ENCODE assay signal across 12 cellular contexts in the genomic region with DNA sequence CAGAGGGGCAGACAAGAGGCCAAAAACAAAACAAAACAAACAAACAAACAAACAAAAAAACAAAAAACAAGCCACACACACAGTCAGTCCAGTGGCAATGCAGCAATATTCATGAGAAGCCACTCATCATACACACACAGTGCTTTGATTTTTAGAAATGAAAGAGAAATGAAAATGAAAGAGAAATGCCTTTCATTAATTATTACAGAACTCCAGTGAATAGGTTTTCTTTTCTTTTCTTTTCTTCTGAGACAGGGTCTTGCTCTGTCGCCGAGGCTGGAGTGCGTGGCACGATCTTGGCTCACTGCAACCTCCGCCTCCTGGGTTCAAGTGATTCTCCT. TPM values are rescaled to one million over a fixed set of nuclear protein-coding genes. Genes with fewer than 3 reads are reported as not detected.
A peak's percentile ranks its signal among the peaks of the same experiment; 100 is the strongest.
DNase-seq lines count a peak whose midpoint lies in the region; ATAC-seq and TF ChIP-seq lines count a peak whose summit lies in the region.
"Had no signal": no experiment of that assay in that cellular context is flagged by ENCODE, and none has a peak within 500 bp of the region (broad histone marks: within the 10 kb centered on the region; RNA-seq: fewer than 3 reads in every experiment).

No MANE protein-coding gene starts in this region.

- H3K9ac ChIP-seq in GM23248, result no peak overlapping the region
- no peak overlapping the region for H3K9ac ChIP-seq in IMR-90 (ENCODE audit: low read depth, low read length)
- H3K9ac ChIP-seq in neuronal stem cell (ENCODE audit: low read depth, low read length, poor library complexity), result no peak overlapping the region

- H2AK9ac ChIP-seq in IMR-90 (replicated peaks; ENCODE audit: low read depth, low read length, poor library complexity), result no peak overlapping the region

- H3K4me2 ChIP-seq in GM23248 (ENCODE audit: unreplicated experiment) (no peak overlapping the region), IMR-90 (ENCODE audit: low read depth, low read length) (peak overlapping the region; percentile 20; the same call in 1 of the 2 replicates), neuronal stem cell (ENCODE audit: insufficient read depth, low read length, poor library complexity, severe bottlenecking) (no peak overlapping the region)

- peak; percentile 72 for ATAC-seq in GM18909 (IDR thresholded peaks at IDR 0.05; ENCODE audit: poor library complexity, unreplicated experiment)
- no peak for ATAC-seq in IMR-90 (ENCODE audit: low read depth)
- no peak for ATAC-seq in activated T-cell treated with anti-CD3 and anti-CD28 coated beads, Interleukin-2, amount 50 U/mL, for 4 hours

- H4K5ac ChIP-seq in IMR-90 (ENCODE audit: low read depth, low read length), result peak overlapping the region; percentile 2; the same call in 1 of the 2 replicates

- TF ChIP-seq POLR2A in IMR-90 (IDR thresholded peaks at IDR 0.05; ENCODE audit: low read depth, low read length), result no peak

- H2BK120ac ChIP-seq in IMR-90 (ENCODE audit: low read depth, low read length), result no peak overlapping the region
- H2BK120ac ChIP-seq in neuronal stem cell (ENCODE audit: low read depth, low read length), result no peak overlapping the region

- POLR2A ChIA-PET in IMR-90 (lab: Charles Lee; ENCODE audit: unreplicated experiment), result no interaction called here
- POLR2A ChIA-PET in CD4-positive, alpha-beta memory T cell (lab: Charles Lee; ENCODE audit: partially characterized antibody), result no interaction called here

- in situ Hi-C loops in GM23248 (cut with MboI) (no loop called here), IMR-90 (cut with MboI; ENCODE audit: low sequenced_read_pairs) (no loop called here)

- TF ChIP-seq RAD21 in IMR-90 (IDR thresholded peaks at IDR 0.05; ENCODE audit: low read length), result no peak

- no peaks in the 10 kb centered on the region for H4K20me1 ChIP-seq in GM23248 (ENCODE audit: insufficient read depth)
- no peaks in the 10 kb centered on the region for H4K20me1 ChIP-seq in IMR-90 (ENCODE audit: insufficient read depth, low read length)

- H3F3A ChIP-seq in GM23248 (ENCODE audit: insufficient read depth), result no peaks in the 10 kb centered on the region

- H3K4me3 Mint-ChIP-seq in CD4-positive, alpha-beta memory T cell, result peak overlapping the region in 1 of 8 donors; percentile 4
- no peak overlapping the region for H3K4me3 Mint-ChIP-seq in activated T-cell treated with anti-CD3 and anti-CD28 coated beads, Interleukin-2, amount 50 U/mL, for 4 hours

- no peak for TF ChIP-seq CTCF in IMR-90 (conservative IDR thresholded peaks at IDR 0.05; ENCODE audit: low read depth, low read length)

- H3K4me1 ChIP-seq in GM23248 (ENCODE audit: insufficient read depth) (no peaks in the 10 kb centered on the region), IMR-90 (ENCODE audit: control insufficient read depth, insufficient read depth, low read length) (0 out of 2 replicates have a peak, but pooled peaks cover 2% of the 10 kb centered on the region), neuronal stem cell (ENCODE audit: control insufficient read depth in 2 of 2, insufficient read depth in 1 of 2, low read depth in 1 of 2, low read length in 2 of 2) (peaks cover 12 to 15% of the 10 kb centered on the region in 2 donors)
- peaks cover 5% of the 10 kb centered on the region for H3K4me1 ChIP-seq in CD4-positive, alpha-beta memory T cell (ENCODE audit: insufficient read depth, low read length)

- H2BK5ac ChIP-seq in IMR-90 (ENCODE audit: low read depth, low read length, poor library complexity, severe bottlenecking) (no peak overlapping the region), neuronal stem cell (ENCODE audit: low read length) (no peak overlapping the region)

- H3K9me1 ChIP-seq in IMR-90 (ENCODE audit: insufficient read depth, low read length), result peaks cover 10% of the 10 kb centered on the region

- H2BK15ac ChIP-seq in IMR-90 (ENCODE audit: low read depth, low read length) (no peak overlapping the region), neuronal stem cell (ENCODE audit: low read length) (no peak overlapping the region)

- dilution Hi-C loops in IMR-90 (cut with HindIII; ENCODE audit: low sequenced_read_pairs, unreplicated experiment), result no loop called here

- H4K91ac ChIP-seq in IMR-90 (ENCODE audit: insufficient read depth, low read depth, low read length), result no peak overlapping the region
- no peak overlapping the region for H4K91ac ChIP-seq in neuronal stem cell (ENCODE audit: low read depth, low read length, poor library complexity)

- H3K14ac ChIP-seq in IMR-90 (replicated peaks; ENCODE audit: low read depth, low read length), result no peak overlapping the region
- H3K14ac ChIP-seq in neuronal stem cell (ENCODE audit: low read length), result no peak overlapping the region

- no peaks in the 10 kb centered on the region for H3K9me2 ChIP-seq in GM23248 (ENCODE audit: insufficient read depth)

- intact Hi-C loops in IMR-90 (cut with micrococcal nuclease), result no loop called here
- intact Hi-C loops in CD4-positive, alpha-beta memory T cell (cut with micrococcal nuclease), result no loop called here

- no peak overlapping the region for H3K4me3 ChIP-seq in GM23248
- H3K4me3 ChIP-seq in IMR-90 (ENCODE audit: insufficient read depth, low read depth, low read length), result no peak overlapping the region
- H3K4me3 ChIP-seq in neuronal stem cell (ENCODE audit: low read length in 2 of 2), result no peak overlapping the region
- no peak overlapping the region for H3K4me3 ChIP-seq in CD4-positive, alpha-beta memory T cell (ENCODE audit: low read length in 2 of 2)
- H3K4me3 ChIP-seq: upper lobe of left lung had no signal

- H3K36me3 Mint-ChIP-seq in CD4-positive, alpha-beta memory T cell, result no peaks in the 10 kb centered on the region
- no peaks in the 10 kb centered on the region for H3K36me3 Mint-ChIP-seq in activated T-cell treated with anti-CD3 and anti-CD28 coated beads, Interleukin-2, amount 50 U/mL, for 4 hours (ENCODE audit: insufficient read depth)

- H3K18ac ChIP-seq in IMR-90 (ENCODE audit: low read depth, low read length) (no peak overlapping the region), neuronal stem cell (ENCODE audit: low read length) (peak overlapping the region; percentile 89)

- H3K9me3 Mint-ChIP-seq in CD4-positive, alpha-beta memory T cell, result no peaks in the 10 kb centered on the region
- H3K9me3 Mint-ChIP-seq in activated T-cell treated with anti-CD3 and anti-CD28 coated beads, Interleukin-2, amount 50 U/mL, for 4 hours, result no peaks in the 10 kb centered on the region

- 0 out of 2 replicates have a peak, but pooled peaks cover 6% of the 10 kb centered on the region for H3K79me2 ChIP-seq in GM23248 (ENCODE audit: insufficient read depth)

- no peaks in the 10 kb centered on the region for H3K27me3 ChIP-seq in GM23248 (replicated peaks; ENCODE audit: insufficient read depth)
- no peaks in the 10 kb centered on the region for H3K27me3 ChIP-seq in IMR-90 (ENCODE audit: control insufficient read depth, insufficient read depth, low read length)
- no peaks in the 10 kb centered on the region for H3K27me3 ChIP-seq in neuronal stem cell (ENCODE audit: control insufficient read depth in 3 of 3, insufficient read depth in 3 of 3, low read depth in 1 of 3, low read length in 3 of 3)
- H3K27me3 ChIP-seq in CD4-positive, alpha-beta memory T cell (ENCODE audit: insufficient read depth, low read length), result no peaks in the 10 kb centered on the region
- H3K27me3 ChIP-seq: upper lobe of left lung had no signal

- H3K4ac ChIP-seq in IMR-90 (ENCODE audit: low read depth, low read length) (no peak overlapping the region), neuronal stem cell (ENCODE audit: low read length) (no peak overlapping the region)

- H2AFZ ChIP-seq in GM23248 (0 out of 2 replicates have a peak overlapping the region, but pooled peaks have one; percentile 17), IMR-90 (replicated peaks; ENCODE audit: low read length, poor library complexity) (no peak overlapping the region), neuronal stem cell (ENCODE audit: low read length) (peak overlapping the region; percentile 80)

- no peaks in the 10 kb centered on the region for H3K9me3 ChIP-seq in GM23248 (ENCODE audit: low read depth)
- no peaks in the 10 kb centered on the region for H3K9me3 ChIP-seq in IMR-90 (ENCODE audit: control insufficient read depth, insufficient read depth, low read length)
- peaks cover 0 to 5% of the 10 kb centered on the region in 2 donors for H3K9me3 ChIP-seq in neuronal stem cell (replicated peaks in 1 of 2; ENCODE audit: control insufficient read depth in 2 of 2, insufficient read depth in 1 of 2, low read depth in 1 of 2, low read length in 2 of 2)
- no peaks in the 10 kb centered on the region for H3K9me3 ChIP-seq in CD4-positive, alpha-beta memory T cell (ENCODE audit: control insufficient read depth in 1 of 2, low read length in 2 of 2)
- H3K9me3 ChIP-seq: upper lobe of left lung had no signal

- WGBS in GM23248 (ENCODE audit: low coverage in 1 of 2, low lambda C conversion rate in 2 of 2, missing lambda C conversion rate in 2 of 2), 2 experiments, result 95 to 96% methylated on average over 5 of the region's 5 CpGs
- WGBS in IMR-90 (ENCODE audit: extremely low coverage in 2 of 2, insufficient read length in 1 of 2), 2 experiments, result no CpG with 5 or more reads among the region's 5 CpGs
- WGBS in neuronal stem cell (ENCODE audit: extremely low coverage in 2 of 2, insufficient read length in 2 of 2, insufficient replicate concordance in 1 of 2), 2 donors, result no CpG with 5 or more reads among the region's 5 CpGs

- H3K27me3 Mint-ChIP-seq in CD4-positive, alpha-beta memory T cell, result no peaks in the 10 kb centered on the region
- H3K27me3 Mint-ChIP-seq in activated T-cell treated with anti-CD3 and anti-CD28 coated beads, Interleukin-2, amount 50 U/mL, for 4 hours (ENCODE audit: low read depth), result no peaks in the 10 kb centered on the region

- no peak overlapping the region for H2AK5ac ChIP-seq in IMR-90 (ENCODE audit: low read depth, low read length)
- no peak overlapping the region for H2AK5ac ChIP-seq in neuronal stem cell (ENCODE audit: low read depth, low read length)

- peaks cover 2 to 17% (median 11%) of the 10 kb centered on the region in 4 donors for H3K4me1 Mint-ChIP-seq in CD4-positive, alpha-beta memory T cell
- peaks cover 8% of the 10 kb centered on the region for H3K4me1 Mint-ChIP-seq in activated T-cell treated with anti-CD3 and anti-CD28 coated beads, Interleukin-2, amount 50 U/mL, for 4 hours (ENCODE audit: low read depth)

- H3K36me3 ChIP-seq in GM23248 (ENCODE audit: low read depth) (no peaks in the 10 kb centered on the region), IMR-90 (ENCODE audit: control insufficient read depth, insufficient read depth, low read length) (no peaks in the 10 kb centered on the region), neuronal stem cell (replicated peaks in 1 of 2; ENCODE audit: control insufficient read depth in 2 of 2, insufficient read depth in 2 of 2, low read length in 2 of 2) (peaks cover 0 to 6% of the 10 kb centered on the region in 2 donors)
- no peaks in the 10 kb centered on the region for H3K36me3 ChIP-seq in CD4-positive, alpha-beta memory T cell (ENCODE audit: insufficient read depth, low read length)

- peaks cover 0 to 36% of the 10 kb centered on the region in 2 experiments; a peak in 2 of 4 replicates for H3K79me1 ChIP-seq in IMR-90 (ENCODE audit: low read depth in 1 of 2, low read length in 2 of 2)
- H3K79me1 ChIP-seq in neuronal stem cell (ENCODE audit: low read depth, low read length), result no peaks in the 10 kb centered on the region

- H3K27ac Mint-ChIP-seq in CD4-positive, alpha-beta memory T cell, result no peak overlapping the region

- H3K23ac ChIP-seq in IMR-90 (ENCODE audit: low read depth, low read length) (no peak overlapping the region), neuronal stem cell (ENCODE audit: low read depth, low read length, poor library complexity) (no peak overlapping the region)

- BruUV-seq in IMR-90 (replicated peaks; lab: Mats Ljungman, UMichigan), result no TSS peak

- H4K8ac ChIP-seq in IMR-90 (ENCODE audit: low read depth in 2 of 2, low read length in 2 of 2) (peak overlapping the region in 1 of 2 experiments; percentile 45; a peak in 1 of 4 replicates), neuronal stem cell (ENCODE audit: low read depth, low read length) (no peak overlapping the region)

- no peak overlapping the region for H2BK20ac ChIP-seq in IMR-90 (ENCODE audit: low read depth, low read length)

- no peak overlapping the region for H2BK12ac ChIP-seq in neuronal stem cell (ENCODE audit: low read length)

- DNase-seq in GM23248 (no peak), IMR-90 (no peak), neuronal stem cell (ENCODE audit: low spot score) (no peak), SKM-1 (lab: John Stamatoyannopoulos, UW; ENCODE audit: unreplicated experiment) (no peak)
- DNase-seq in CD4-positive, alpha-beta memory T cell, result no peak
- DNase-seq in stimulated activated CD4-positive, alpha-beta T cell treated with anti-CD3 and anti-CD28 coated beads, Interleukin-1b, Interleukin-23, amount 100 ng/mL, for 48 hours, result no peak
- DNase-seq in activated T-cell treated with anti-CD3 and anti-CD28 coated beads, Interleukin-2, amount 50 U/mL, for 4 hours, result no peak
- DNase-seq: erythroblast, NCI-H446 treated with DMSO at 0.1 percent for 48 hours had no signal

- no peak overlapping the region for H3K56ac ChIP-seq in IMR-90 (ENCODE audit: extremely low read depth, insufficient read depth, low read length)

- H3K27ac ChIP-seq in GM23248 (no peak overlapping the region), IMR-90 (ENCODE audit: insufficient read depth, low read length) (no peak overlapping the region), neuronal stem cell (replicated peaks; ENCODE audit: low read length) (no peak overlapping the region)
- no peak overlapping the region for H3K27ac ChIP-seq in CD4-positive, alpha-beta memory T cell (ENCODE audit: low read depth, low read length)
- H3K27ac ChIP-seq: C4-2B had no signal

- CTCF ChIA-PET in IMR-90 (lab: Yijun Ruan, JAX), result no interaction called here
- CTCF ChIA-PET in CD4-positive, alpha-beta memory T cell (lab: Charles Lee; ENCODE audit: partially characterized antibody), result no interaction called here

RNA-seq across cellular contexts. Expression of gene SPRY4, which starts 36.9 kb away (rescaled TPM):
- 10.9 and 12.8 TPM in 2 replicates for total RNA-seq in GM23248 (2014; rRNA removed; shearing (Covaris generic))
- polyA plus RNA-seq in GM23248 (2016; fragmentation: Nextera tagmentation; extraction: Ambion mirVana) (8.5 and 9.2 TPM in 2 replicates), IMR-90 (2012; rRNA removed) (21.0 and 22.1 TPM in 2 replicates)
- 8.4 and 10.3 TPM in 2 replicates for total RNA-seq in IMR-90 (2012; rRNA removed)
- 13.3 and 14.6 TPM in 2 replicates for polyA plus RNA-seq in IMR-90 (2012; cell fraction: cytosol; rRNA removed)
- 59.8 and 89.3 TPM in 2 replicates for polyA plus RNA-seq in IMR-90 (2012; cell fraction: nucleus; rRNA removed; ENCODE audit: low replicate concordance)
- polyA plus RNA-seq in neuronal stem cell (2013, experiment 1 of 2), result 10.5 TPM
- polyA plus RNA-seq in neuronal stem cell (2013, experiment 2 of 2), result 11.3 TPM
- not detected for total RNA-seq in CD4-positive, alpha-beta memory T cell
- not detected for polyA plus RNA-seq in CD4-positive, alpha-beta memory T cell
- total RNA-seq in activated T-cell treated with anti-CD3 and anti-CD28 coated beads, Interleukin-2, amount 50 U/mL, for 4 hours, result 1 to 10 TPM; 2.6 to 3.3 (median 3.0) TPM
